21 cellular contexts compared by ENCODE assay signal in the genomic region with DNA sequence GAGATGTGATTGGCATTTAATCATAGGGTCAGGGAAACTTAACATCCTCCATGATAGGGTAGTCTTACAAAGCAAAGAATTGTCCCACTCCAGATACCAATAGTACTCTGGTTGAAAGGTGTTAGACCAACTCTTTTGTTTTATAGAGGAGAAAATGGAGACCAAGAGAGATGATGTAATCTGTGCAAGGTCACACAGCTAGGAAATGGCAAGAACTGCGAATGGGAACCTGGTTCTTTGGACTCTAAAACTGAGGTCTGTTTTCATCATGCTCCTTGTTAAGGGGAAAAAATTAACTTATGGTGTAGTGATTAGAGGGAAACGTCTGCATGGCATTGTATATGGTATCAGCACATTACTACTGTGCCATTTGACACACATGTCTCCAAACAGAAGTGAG.
"Had no signal": no experiment of that assay in that cellular context is flagged by ENCODE, and none has a peak within 500 bp of the region (broad histone marks: within the 10 kb centered on the region; RNA-seq: fewer than 3 reads in every experiment).

No MANE protein-coding gene starts in this region.

- H3K9me3 ChIP-seq: colonic mucosa, esophagus muscularis mucosa, mucosa of descending colon had no signal

- DNase-seq: colonic mucosa; cortex of kidney; effector CD8-positive, alpha-beta T cell; effector memory CD8-positive, alpha-beta T cell; endodermal cell; foreskin keratinocyte; glutamatergic neuron; head of caudate nucleus; heart right ventricle; hippocampal formation; left cardiac atrium; left lung; left ventricle myocardium superior; lower lobe of right lung; mesenchymal stem cell; mucosa of descending colon; naive B cell had no signal

- H3K9me3 Mint-ChIP-seq: effector memory CD8-positive, alpha-beta T cell had no signal

- H3K4me3 Mint-ChIP-seq: dendritic cell treated with granulocyte-macrophage colony-stimulating factor and Interleukin-4, amounts not matched to agents 40 ng/mL and 50 ng/mL, for 4 days; effector memory CD8-positive, alpha-beta T cell; endodermal cell; mesothelial cell of epicardium; naive B cell had no signal

- H3K27ac Mint-ChIP-seq: dendritic cell treated with granulocyte-macrophage colony-stimulating factor and Interleukin-4, amounts not matched to agents 40 ng/mL and 50 ng/mL, for 4 days; effector memory CD8-positive, alpha-beta T cell; endodermal cell; mesothelial cell of epicardium; naive B cell had no signal

- H3K4me3 ChIP-seq: colonic mucosa, esophagus muscularis mucosa, gastroesophageal sphincter, heart right ventricle, left lung, lower lobe of right lung, mucosa of descending colon had no signal

- H3K27me3 Mint-ChIP-seq: dendritic cell treated with granulocyte-macrophage colony-stimulating factor and Interleukin-4, amounts not matched to agents 40 ng/mL and 50 ng/mL, for 4 days had no signal

- H3K27me3 ChIP-seq: colonic mucosa, esophagus muscularis mucosa, foreskin keratinocyte, gastroesophageal sphincter, left lung had no signal

- H3K36me3 ChIP-seq: colonic mucosa, esophagus muscularis mucosa, heart right ventricle, left lung, lower lobe of right lung had no signal

- H3K4me1 Mint-ChIP-seq: naive B cell had no signal

- H3K4me1 ChIP-seq: colonic mucosa, left lung, lower lobe of right lung had no signal

- ATAC-seq: effector memory CD8-positive, alpha-beta T cell; foreskin keratinocyte; gastroesophageal sphincter; heart right ventricle; left cardiac atrium; left lung; left ventricle myocardium superior; lower lobe of right lung; mucosa of descending colon had no signal

- H3K27ac ChIP-seq: colonic mucosa, esophagus muscularis mucosa, foreskin keratinocyte, gastroesophageal sphincter, heart right ventricle, left lung, lower lobe of right lung had no signal
